10 cellular contexts compared by ENCODE assay signal in the genomic region with DNA sequence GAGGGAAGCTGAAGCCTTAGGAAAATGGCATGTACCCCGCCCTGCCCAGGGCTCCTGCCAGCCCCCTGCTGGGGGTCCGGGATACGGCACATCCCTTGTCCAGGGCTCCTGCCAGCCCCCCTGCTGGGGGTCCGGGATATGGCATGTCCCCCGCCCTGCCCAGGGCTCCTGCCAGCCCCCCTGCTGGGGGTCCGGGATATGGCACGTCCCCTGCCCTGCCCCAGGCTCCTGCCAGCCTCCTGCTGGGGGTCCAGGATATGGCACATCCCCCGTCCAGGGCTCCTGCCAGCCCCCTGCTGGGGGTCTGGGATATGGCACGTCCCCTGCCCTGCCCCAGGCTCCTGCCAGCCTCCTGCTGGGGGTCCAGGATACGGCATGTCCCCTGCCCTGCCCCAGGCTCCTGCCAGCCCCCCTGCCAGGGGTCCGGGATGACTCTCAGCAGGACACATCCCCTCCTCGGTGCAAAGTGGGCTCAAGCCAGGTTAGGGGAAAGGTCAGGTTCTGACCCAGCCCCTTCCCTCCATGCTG. TPM values are rescaled to one million over a fixed set of nuclear protein-coding genes. Genes with fewer than 3 reads are reported as not detected.
A peak's percentile ranks its signal among the peaks of the same experiment; 100 is the strongest.
DNase-seq lines count a peak whose midpoint lies in the region; ATAC-seq and TF ChIP-seq lines count a peak whose summit lies in the region.
"Had no signal": no experiment of that assay in that cellular context is flagged by ENCODE, and none has a peak within 500 bp of the region (broad histone marks: within the 10 kb centered on the region; RNA-seq: fewer than 3 reads in every experiment).

No MANE protein-coding gene starts in this region.

- peaks cover 19% of the 10 kb centered on the region for H3F3A ChIP-seq in neural progenitor cell (ENCODE audit: low read depth)

- H3K27me3 Mint-ChIP-seq in Calu3 (ENCODE audit: unreplicated experiment) = no peaks in the 10 kb centered on the region
- H3K27me3 Mint-ChIP-seq in neural progenitor cell (ENCODE audit: insufficient read depth, low read depth) = peaks cover 12% of the 10 kb centered on the region

- no peak for ATAC-seq in HG03571 (IDR thresholded peaks at IDR 0.05; ENCODE audit: unreplicated experiment)

- no peaks in the 10 kb centered on the region for H3K79me2 ChIP-seq in neural progenitor cell (ENCODE audit: low read depth)

- H3K36me3 Mint-ChIP-seq in Calu3 (ENCODE audit: insufficient read depth, unreplicated experiment) = no peaks in the 10 kb centered on the region
- H3K36me3 Mint-ChIP-seq in neural progenitor cell = no peaks in the 10 kb centered on the region

- peaks cover 7% of the 10 kb centered on the region for H4K20me1 ChIP-seq in neural progenitor cell (ENCODE audit: low read depth)

- H3K27ac Mint-ChIP-seq in Calu3 (ENCODE audit: unreplicated experiment) (no peak overlapping the region), neural progenitor cell (no peak overlapping the region)

- H3K4me3 Mint-ChIP-seq in Calu3 (ENCODE audit: low read depth, unreplicated experiment) (no peak overlapping the region), neural progenitor cell (no peak overlapping the region)

- H3K9me3 ChIP-seq in neural progenitor cell (ENCODE audit: low read depth) = no peaks in the 10 kb centered on the region
- H3K9me3 ChIP-seq: testis had no signal

- TF ChIP-seq CTCF in Calu3 (IDR thresholded peaks at IDR 0.05; ENCODE audit: unreplicated experiment) (peak; percentile 66), neural progenitor cell (IDR thresholded peaks at IDR 0.05) (peak; percentile 73)

- BruUV-seq in Calu3 (replicated peaks; lab: Mats Ljungman, UMichigan) = no TSS peak

- intact Hi-C loops in Calu3 (cut with micrococcal nuclease; ENCODE audit: unreplicated experiment) = no loop called here

- H3K9me3 Mint-ChIP-seq in Calu3 (ENCODE audit: low read depth, unreplicated experiment) (no peaks in the 10 kb centered on the region), neural progenitor cell (peaks cover under 1% of the 10 kb centered on the region)

- CTCF ChIA-PET in Calu3 (lab: Charles Lee) = interaction anchor here (0.7 kb wide), 1 partner anchor 78 kb away, joined by 4 read pairs; no protein-coding TSS in a partner anchor

- H3K4me2 ChIP-seq in neural progenitor cell = peak overlapping the region; percentile 42

- no peak overlapping the region for H2AFZ ChIP-seq in neural progenitor cell (replicated peaks)

- H3K4me1 ChIP-seq in neural progenitor cell = peaks cover 32% of the 10 kb centered on the region

- H3K27ac ChIP-seq in neural progenitor cell = peak overlapping the region; percentile 58
- H3K27ac ChIP-seq: testis had no signal

- no peaks in the 10 kb centered on the region for H3K36me3 ChIP-seq in neural progenitor cell

- no peak overlapping the region for H3K4me3 ChIP-seq in neural progenitor cell
- H3K4me3 ChIP-seq: testis had no signal

- H3K4me1 Mint-ChIP-seq in Calu3 (ENCODE audit: low read depth, unreplicated experiment) (no peaks in the 10 kb centered on the region), neural progenitor cell (peaks cover 59% of the 10 kb centered on the region)

- peak; percentile 29 for DNase-seq in Calu3
- peak; percentile 26 for DNase-seq in M059J (ENCODE audit: low read depth)
- DNase-seq in ecto neural progenitor cell (ENCODE audit: low spot score) = peak; percentile 87
- DNase-seq in neural progenitor cell (ENCODE audit: low spot score) = peak; percentile 78
- no peak for DNase-seq in NCI-H2171 treated with DMSO at 0.1 percent for 48 hours (lab: John Stamatoyannopoulos, UW)
- DNase-seq in DMS53 (lab: John Stamatoyannopoulos, UW) = no peak
- DNase-seq in NCI-H2196 (lab: John Stamatoyannopoulos, UW; ENCODE audit: unreplicated experiment) = no peak
- DNase-seq: NCI-H1417, testis had no signal

- no peaks in the 10 kb centered on the region for H3K27me3 ChIP-seq in neural progenitor cell
- H3K27me3 ChIP-seq: testis had no signal

- H3K9ac ChIP-seq in neural progenitor cell = no peak overlapping the region

RNA-seq across cellular contexts. Expression of a gene that starts 43.2 kb away (rescaled TPM):
- total RNA-seq in Calu3 (2022) (14.1 and 17.9 TPM in 2 replicates), neural progenitor cell (ENCODE audit: low replicate concordance) (7.5 TPM in 2 replicates)
- 0.81 and 5.5 TPM in 2 replicates for total RNA-seq in M059J (2014; rRNA removed; shearing (Covaris generic))

Comparison
In these comparisons a context has a peak if more than half of its experiments do, and no peak if none do; other contexts are left out.
1. DNase-seq: peak in Calu3 (single experiment), M059J (single experiment), ecto neural progenitor cell (single experiment) and neural progenitor cell (single experiment); none in NCI-H2171 treated with DMSO at 0.1 percent for 48 hours (single experiment), DMS53 (single experiment) and NCI-H2196 (single experiment).